Comparison of ENCODE assay signal across 22 cellular contexts in genomic region chr17:56536766-56537165, GRCh38. TPM values are rescaled to one million over a fixed set of nuclear protein-coding genes. Genes with fewer than 3 reads are reported as not detected.
"Had no signal": no experiment of that assay in that cellular context is flagged by ENCODE, and none has a peak within 500 bp of the region (broad histone marks: within the 10 kb centered on the region; RNA-seq: fewer than 3 reads in every experiment).

No MANE protein-coding gene starts in this region.

- H3K9me3 Mint-ChIP-seq: activated CD4-positive, alpha-beta memory T cell treated with anti-CD3 and anti-CD28 coated beads, Interleukin-2, amount 10 ng/mL, durations not matched to agents 7 days and 5 days; activated CD4-positive, alpha-beta T cell treated with anti-CD3 and anti-CD28 coated beads, Interleukin-2, amount 10 ng/mL, durations not matched to agents 7 days and 5 days; activated T-helper 2 cell treated with anti-CD3 and anti-CD28 coated beads, Interferon-gamma antibody, Interleukin-2, Interleukin-4, amounts not matched to agents 10 μg/mL and 5 μg/mL and 100 μg/mL, durations not matched to agents 14 hours and 24 hours and 36 hours had no signal

- H3K4me1 Mint-ChIP-seq: activated CD4-positive, alpha-beta memory T cell treated with anti-CD3 and anti-CD28 coated beads, Interleukin-2, amount 10 ng/mL, durations not matched to agents 7 days and 5 days; activated CD4-positive, alpha-beta T cell treated with anti-CD3 and anti-CD28 coated beads, Interleukin-2, amount 10 ng/mL, durations not matched to agents 7 days and 5 days; stimulated activated naive B cell treated with anti-CD40 and anti-IgM and Interleukin-4, amounts not matched to agents 10 μg/mL and 1 μg/mL and 100 μg/mL, for 72 hours; WTC11 had no signal

- DNase-seq: activated CD4-positive, alpha-beta memory T cell treated with anti-CD3 and anti-CD28 coated beads, Interleukin-2, amount 10 ng/mL, durations not matched to agents 7 days and 5 days; activated CD4-positive, alpha-beta T cell treated with anti-CD3 and anti-CD28 coated beads for 1 hour; activated CD4-positive, alpha-beta T cell treated with anti-CD3 and anti-CD28 coated beads, Interleukin-2, amount 10 ng/mL, durations not matched to agents 7 days and 5 days; activated naive CD4-positive, alpha-beta T cell; activated T-cell treated with anti-CD3 and anti-CD28 coated beads, Interleukin-2, amount 50 U/mL, for 48 hours; anterior cingulate cortex; body of pancreas; dermis blood vessel endothelial cell; effector CD8-positive, alpha-beta T cell; left cardiac atrium; mammary epithelial cell; posterior cingulate gyrus; right cardiac atrium; stimulated activated CD4-positive, alpha-beta T cell treated with anti-CD3 and anti-CD28 coated beads, Interleukin-15, amount 100 ng/mL, for 24 hours; stimulated activated CD4-positive, alpha-beta T cell treated with anti-CD3 and anti-CD28 coated beads, Interleukin-2, amount 100 ng/mL, for 24 hours; stimulated activated naive B cell treated with anti-CD40 and anti-IgM and Interleukin-4, amounts not matched to agents 10 μg/mL and 1 μg/mL and 100 μg/mL, for 72 hours; T1000; tibial artery had no signal

- H3K36me3 Mint-ChIP-seq: stimulated activated naive B cell treated with anti-CD40 and anti-IgM and Interleukin-4, amounts not matched to agents 10 μg/mL and 1 μg/mL and 100 μg/mL, for 72 hours; WTC11 had no signal

- ATAC-seq: body of pancreas; left cardiac atrium; right cardiac atrium; stimulated activated naive B cell treated with anti-CD40 and anti-IgM and Interleukin-4, amounts not matched to agents 10 μg/mL and 1 μg/mL and 100 μg/mL, for 72 hours; WTC11 had no signal

- H3K27ac Mint-ChIP-seq: activated CD4-positive, alpha-beta memory T cell treated with anti-CD3 and anti-CD28 coated beads, Interleukin-2, amount 10 ng/mL, durations not matched to agents 7 days and 5 days; activated CD4-positive, alpha-beta T cell treated with anti-CD3 and anti-CD28 coated beads, Interleukin-2, amount 10 ng/mL, durations not matched to agents 7 days and 5 days; activated naive CD8-positive, alpha-beta T cell; activated T-helper 2 cell treated with anti-CD3 and anti-CD28 coated beads, Interferon-gamma antibody, Interleukin-2, Interleukin-4, amounts not matched to agents 10 μg/mL and 5 μg/mL and 100 μg/mL, durations not matched to agents 14 hours and 24 hours and 36 hours; nephron; stimulated activated naive B cell treated with anti-CD40 and anti-IgM and Interleukin-4, amounts not matched to agents 10 μg/mL and 1 μg/mL and 100 μg/mL, for 72 hours; WTC11 had no signal

- H3K4me3 Mint-ChIP-seq: activated CD4-positive, alpha-beta memory T cell treated with anti-CD3 and anti-CD28 coated beads, Interleukin-2, amount 10 ng/mL, durations not matched to agents 7 days and 5 days; activated CD4-positive, alpha-beta T cell treated with anti-CD3 and anti-CD28 coated beads, Interleukin-2, amount 10 ng/mL, durations not matched to agents 7 days and 5 days; activated naive CD8-positive, alpha-beta T cell; nephron; stimulated activated naive B cell treated with anti-CD40 and anti-IgM and Interleukin-4, amounts not matched to agents 10 μg/mL and 1 μg/mL and 100 μg/mL, for 72 hours; WTC11 had no signal

RNA-seq across cellular contexts. Expression of gene NOG, which starts 56.7 kb away (rescaled TPM):
- total RNA-seq: activated T-helper 2 cell treated with anti-CD3 and anti-CD28 coated beads, Interferon-gamma antibody, Interleukin-2, Interleukin-4, amounts not matched to agents 10 μg/mL and 5 μg/mL and 100 μg/mL, durations not matched to agents 14 hours and 24 hours and 36 hours had no signal
